In genomic region chr7:133054167-133054840, GRCh38 we compare ENCODE assay signal across 17 cellular contexts. TPM values are rescaled to one million over a fixed set of nuclear protein-coding genes. Genes with fewer than 3 reads are reported as not detected.
DNase-seq lines count a peak whose midpoint lies in the region; ATAC-seq, FAIRE-seq and TF ChIP-seq lines count a peak whose summit lies in the region.
"Had no signal": no experiment of that assay in that cellular context is flagged by ENCODE, and none has a peak within 500 bp of the region (broad histone marks: within the 10 kb centered on the region; RNA-seq: fewer than 3 reads in every experiment).

No MANE protein-coding gene starts in this region.

- no peaks in the 10 kb centered on the region for H3K9me3 Mint-ChIP-seq in activated CD8-positive, alpha-beta T cell treated with anti-CD3 and anti-CD28 coated beads for 36 hours
- H3K9me3 Mint-ChIP-seq: CD4-positive, alpha-beta memory T cell; natural killer cell; type B pancreatic cell had no signal

- WGBS in psoas muscle, 3 donors: 53 to 60% (median 56%) methylated on average over 2 of the region's 2 CpGs

- peaks cover 59% of the 10 kb centered on the region for H3K4me1 ChIP-seq in psoas muscle

- peaks cover 2% of the 10 kb centered on the region for H3K36me3 Mint-ChIP-seq in activated CD8-positive, alpha-beta T cell treated with anti-CD3 and anti-CD28 coated beads for 36 hours (ENCODE audit: low read depth)
- H3K36me3 Mint-ChIP-seq: natural killer cell had no signal

- intact Hi-C loops in psoas muscle (cut with DNase I): no loop called here
- intact Hi-C loops in activated CD8-positive, alpha-beta T cell treated with anti-CD3 and anti-CD28 coated beads for 36 hours (cut with micrococcal nuclease): no loop called here

- POLR2A ChIA-PET in activated CD8-positive, alpha-beta T cell treated with anti-CD3 and anti-CD28 coated beads for 36 hours (lab: Charles Lee): interaction anchor here (0.6 kb wide), 1 partner anchor 845 kb away, joined by 3 read pairs; no protein-coding TSS in a partner anchor

- H3K27me3 ChIP-seq in bronchial epithelial cell (ENCODE audit: control insufficient read depth, insufficient read depth, low read length): no peaks in the 10 kb centered on the region
- H3K27me3 ChIP-seq in psoas muscle (ENCODE audit: insufficient read depth in 3 of 3, low read length in 2 of 3): no peaks in the 10 kb centered on the region

- no peak for FAIRE-seq in bronchial epithelial cell (lab: Jason Lieb, UNC)

- H3K27me3 Mint-ChIP-seq in activated CD8-positive, alpha-beta T cell treated with anti-CD3 and anti-CD28 coated beads for 36 hours: no peaks in the 10 kb centered on the region
- H3K27me3 Mint-ChIP-seq: activated naive CD8-positive, alpha-beta T cell; CD4-positive, alpha-beta memory T cell; type B pancreatic cell had no signal

- H3K4me3 Mint-ChIP-seq in activated CD8-positive, alpha-beta T cell treated with anti-CD3 and anti-CD28 coated beads for 36 hours: no peak overlapping the region
- H3K4me3 Mint-ChIP-seq: activated naive CD8-positive, alpha-beta T cell; CD4-positive, alpha-beta memory T cell; natural killer cell; type B pancreatic cell had no signal

- DNase-seq in HCEC 1CT: peak; percentile 22
- DNase-seq in OCI-M1 (lab: John Stamatoyannopoulos, UW): peak; percentile 4
- DNase-seq in bronchial epithelial cell (ENCODE audit: low read depth): peak; percentile 24
- no peak for DNase-seq in psoas muscle
- no peak for DNase-seq in activated CD4-positive, CD25-positive, alpha-beta regulatory T cell treated with anti-CD3 and anti-CD28 coated beads, Interleukin-2, amount 50 U/mL, for 72 hours
- DNase-seq in NCI-H146 treated with DMSO at 0.1 percent for 48 hours (lab: John Stamatoyannopoulos, UW; ENCODE audit: unreplicated experiment): no peak
- no peak for DNase-seq in activated CD8-positive, alpha-beta T cell treated with anti-CD3 and anti-CD28 coated beads for 36 hours
- no peak for DNase-seq in activated CD4-positive, alpha-beta T cell treated with anti-CD3 and anti-CD28 coated beads, Interleukin-2, amount 50 U/mL, for 1 hour
- DNase-seq: activated CD4-positive, alpha-beta T cell treated with anti-CD3 and anti-CD28 coated beads for 1 hour; CD4-positive, alpha-beta memory T cell; natural killer cell; NCI-H1105 treated with DMSO at 0.1 percent for 48 hours; NCI-H2227 treated with DMSO at 0.1 percent for 48 hours; right cardiac atrium; stimulated activated CD4-positive, alpha-beta T cell treated with anti-CD3 and anti-CD28 coated beads, Interleukin-4, amount 100 ng/mL, for 1 hour had no signal

- no peaks in the 10 kb centered on the region for H3K36me3 ChIP-seq in bronchial epithelial cell (ENCODE audit: control insufficient read depth, insufficient read depth, low read length)
- H3K36me3 ChIP-seq in psoas muscle (ENCODE audit: insufficient read depth in 1 of 2, low read depth in 1 of 2): no peaks in the 10 kb centered on the region

- no peak for TF ChIP-seq CTCF in bronchial epithelial cell (IDR thresholded peaks at IDR 0.05; ENCODE audit: insufficient read depth, low read length, severe bottlenecking)
- no peak for TF ChIP-seq CTCF in psoas muscle (IDR thresholded peaks at IDR 0.05)
- TF ChIP-seq CTCF in activated CD8-positive, alpha-beta T cell treated with anti-CD3 and anti-CD28 coated beads for 36 hours (IDR thresholded peaks at IDR 0.05): no peak

- no peak overlapping the region for H3K27ac Mint-ChIP-seq in activated CD8-positive, alpha-beta T cell treated with anti-CD3 and anti-CD28 coated beads for 36 hours
- H3K27ac Mint-ChIP-seq: activated naive CD8-positive, alpha-beta T cell; CD4-positive, alpha-beta memory T cell; natural killer cell; type B pancreatic cell had no signal

- CTCF ChIA-PET in activated CD8-positive, alpha-beta T cell treated with anti-CD3 and anti-CD28 coated beads for 36 hours (lab: Charles Lee): interaction anchor here (1.0 kb wide), 1 partner anchor 202 kb away, joined by 3 read pairs; no protein-coding TSS in a partner anchor

- no peaks in the 10 kb centered on the region for H3K9me3 ChIP-seq in psoas muscle

- H3K27ac ChIP-seq in psoas muscle: peak overlapping the region; percentile 76

- peaks cover 27% of the 10 kb centered on the region for H3K4me1 Mint-ChIP-seq in activated CD8-positive, alpha-beta T cell treated with anti-CD3 and anti-CD28 coated beads for 36 hours (ENCODE audit: low read depth)

- ATAC-seq in psoas muscle: no peak
- no peak for ATAC-seq in activated CD8-positive, alpha-beta T cell treated with anti-CD3 and anti-CD28 coated beads for 36 hours
- ATAC-seq: natural killer cell, right cardiac atrium had no signal

- H3K4me3 ChIP-seq in bronchial epithelial cell (ENCODE audit: low read depth, low read length): no peak overlapping the region
- no peak overlapping the region for H3K4me3 ChIP-seq in psoas muscle

RNA-seq across cellular contexts. Expression of gene CHCHD3, which starts 27.6 kb away (rescaled TPM):
- total RNA-seq in bronchial epithelial cell (62.1 and 99.5 TPM in 2 replicates), psoas muscle (100 to 1,000 TPM; 129 to 184 (median 135) TPM)
- polyA plus RNA-seq in psoas muscle: 100 to 1,000 TPM; 185 to 206 (median 188) TPM
- total RNA-seq in activated CD8-positive, alpha-beta T cell treated with anti-CD3 and anti-CD28 coated beads for 36 hours: 10 to 100 TPM; 61.4 to 63.4 TPM

Comparison
In these comparisons a context has a peak if more than half of its experiments do, and no peak if none do; other contexts are left out.
1. DNase-seq: peak in HCEC 1CT (single experiment), OCI-M1 (single experiment) and bronchial epithelial cell (single experiment); none in psoas muscle (0 of 2), activated CD4-positive, CD25-positive, alpha-beta regulatory T cell treated with anti-CD3 and anti-CD28 coated beads, Interleukin-2, amount 50 U/mL, for 72 hours (single experiment), NCI-H146 treated with DMSO at 0.1 percent for 48 hours (single experiment), activated CD8-positive, alpha-beta T cell treated with anti-CD3 and anti-CD28 coated beads for 36 hours (single experiment) and activated CD4-positive, alpha-beta T cell treated with anti-CD3 and anti-CD28 coated beads, Interleukin-2, amount 50 U/mL, for 1 hour (single experiment).